ENCODE assay signal across 16 cellular contexts in genomic region chr20:34535301-34535840, GRCh38.
"Had no signal": no experiment of that assay in that cellular context is flagged by ENCODE, and none has a peak within 500 bp of the region (broad histone marks: within the 10 kb centered on the region; RNA-seq: fewer than 3 reads in every experiment).

No MANE protein-coding gene starts in this region.

- H3K27me3 Mint-ChIP-seq: brain, naive B cell had no signal

- H3K27ac ChIP-seq: ovary, psoas muscle, skin epidermis, stomach had no signal

- ATAC-seq: psoas muscle, right cardiac atrium had no signal

- H3K9me3 Mint-ChIP-seq: brain; naive B cell; T-helper 1 cell treated with Interleukin-12 subunit alpha and Interleukin-12 subunit beta and Interleukin-4 antibody, amounts not matched to agents 30 μg/mL and 1 μg/mL, for 36 hours had no signal

- H3K27me3 ChIP-seq: ovary, stomach had no signal

- H3K9me3 ChIP-seq: ovary, psoas muscle, stomach had no signal

- H3K4me3 Mint-ChIP-seq: brain; naive B cell; T-helper 1 cell treated with Interleukin-12 subunit alpha and Interleukin-12 subunit beta and Interleukin-4 antibody, amounts not matched to agents 30 μg/mL and 1 μg/mL, for 36 hours had no signal

- H3K4me3 ChIP-seq: ovary, psoas muscle, skin epidermis, stomach had no signal

- H3K36me3 ChIP-seq: ovary had no signal

- H3K4me1 ChIP-seq: psoas muscle had no signal

- H3K27ac Mint-ChIP-seq: T-helper 1 cell treated with Interleukin-12 subunit alpha and Interleukin-12 subunit beta and Interleukin-4 antibody, amounts not matched to agents 30 μg/mL and 1 μg/mL, for 36 hours had no signal

- DNase-seq: activated CD4-positive, CD25-positive, alpha-beta regulatory T cell treated with anti-CD3 and anti-CD28 coated beads, Interleukin-2, amount 50 U/mL, for 72 hours; activated naive CD4-positive, alpha-beta T cell; erythroblast; foreskin melanocyte; glutamatergic neuron; islet precursor cell; naive B cell; ovary; psoas muscle; stimulated activated CD4-positive, alpha-beta T cell treated with anti-CD3 and anti-CD28 coated beads, Interleukin-15, amount 100 ng/mL, for 24 hours; stimulated activated CD4-positive, alpha-beta T cell treated with anti-CD3 and anti-CD28 coated beads, Interleukin-2, amount 100 ng/mL, for 48 hours; stomach had no signal
